Comparison of ENCODE assay signal across 1 cellular context in genomic region chr20:38159949-38160756, GRCh38.
TF ChIP-seq lines count a peak whose summit lies in the region.

No MANE protein-coding gene starts in this region.

TF ChIP-seq in K562, 482 proteins besides CTCF, POLR2A, EP300 and RAD21 (continued from another document and continues in another):
- no peak for TF ChIP-seq ZBTB11 (CRISPR knock-in tag; IDR thresholded peaks at IDR 0.05)
- peak; percentile 96 for TF ChIP-seq ARID1B (IDR thresholded peaks at IDR 0.05)
- no peak for TF ChIP-seq NCOA6 (IDR thresholded peaks at IDR 0.05)
- TF ChIP-seq SAP30 (IDR thresholded peaks at IDR 0.05; ENCODE audit: borderline replicate concordance, insufficient read depth, low read depth, low read length, poor library complexity, severe bottlenecking), result no peak
- no peak for TF ChIP-seq NR0B1 (IDR thresholded peaks at IDR 0.05; ENCODE audit: partially characterized antibody)
- TF ChIP-seq AFF4 (CRISPR knock-in tag; IDR thresholded peaks at IDR 0.05), result no peak
- no peak for TF ChIP-seq SNRNP70 (optimal IDR thresholded peaks at IDR 0.05; ENCODE audit: low read depth, low read length)
- no peak for TF ChIP-seq ZNF780A (CRISPR knock-in tag; IDR thresholded peaks at IDR 0.05)
- no peak for TF ChIP-seq ETV1 (tag; conservative IDR thresholded peaks at IDR 0.05; ENCODE audit: low read depth)
- peak; percentile 59; the same call in 1 of the 2 replicates for TF ChIP-seq KLF13 (tag; IDR thresholded peaks at IDR 0.05; ENCODE audit: borderline replicate concordance, low read depth)
- TF ChIP-seq ZNF318 (IDR thresholded peaks at IDR 0.05; ENCODE audit: borderline replicate concordance in 1 of 2, low read depth in 1 of 2), result no peak
- no peak for TF ChIP-seq CHD1 (IDR thresholded peaks at IDR 0.05; ENCODE audit: low read length)
- no peak for TF ChIP-seq ZFP91 (CRISPR knock-in tag; IDR thresholded peaks at IDR 0.05)
- TF ChIP-seq YBX1 (IDR thresholded peaks at IDR 0.05), result no peak
- TF ChIP-seq KLF10 (CRISPR knock-in tag; IDR thresholded peaks at IDR 0.05), result no peak
- TF ChIP-seq GATAD2B (IDR thresholded peaks at IDR 0.05; ENCODE audit: borderline replicate concordance), result 0 out of 2 replicates have a peak, but pooled peaks have one; percentile 6
- TF ChIP-seq ZBTB26 (CRISPR knock-in tag; IDR thresholded peaks at IDR 0.05), result no peak
- peak; percentile 21; the same call in 1 of the 2 replicates for TF ChIP-seq HCFC1 (IDR thresholded peaks at IDR 0.05; ENCODE audit: low read depth, low read length)
- no peak for TF ChIP-seq ZNF277 (CRISPR knock-in tag; IDR thresholded peaks at IDR 0.05; ENCODE audit: borderline replicate concordance)
- TF ChIP-seq HMG20B (CRISPR knock-in tag; IDR thresholded peaks at IDR 0.05), result no peak
- TF ChIP-seq ZBTB33 (CRISPR knock-in tag; IDR thresholded peaks at IDR 0.05), result no peak
- TF ChIP-seq SREBF2 (CRISPR knock-in tag; IDR thresholded peaks at IDR 0.05), result no peak
- 0 out of 4 replicates have a peak, but pooled peaks of 1 of the 2 experiments have one; percentile 17 for TF ChIP-seq FOXK2 (conservative IDR thresholded peaks at IDR 0.05 in 1 of 2, IDR thresholded peaks at IDR 0.05 in 1 of 2; ENCODE audit: low read depth in 2 of 2)
- TF ChIP-seq MLX (CRISPR knock-in tag; conservative IDR thresholded peaks at IDR 0.05), result no peak
- TF ChIP-seq ZNF551 (CRISPR knock-in tag; IDR thresholded peaks at IDR 0.05), result no peak
- no peak for TF ChIP-seq JUN (IDR thresholded peaks at IDR 0.05; ENCODE audit: borderline replicate concordance, low read depth, low read length)
- TF ChIP-seq JUN (CRISPR knock-in tag; IDR thresholded peaks at IDR 0.05; ENCODE audit: borderline replicate concordance), result no peak
- TF ChIP-seq RAD51 (IDR thresholded peaks at IDR 0.05; ENCODE audit: borderline replicate concordance, low read depth), result no peak
